ENCODE assay signal across 29 cellular contexts in genomic region chr2:230071421-230071820, GRCh38.
"Had no signal": no experiment of that assay in that cellular context is flagged by ENCODE, and none has a peak within 500 bp of the region (broad histone marks: within the 10 kb centered on the region; RNA-seq: fewer than 3 reads in every experiment).

No MANE protein-coding gene starts in this region.

- H3K36me3 ChIP-seq: colonic mucosa, esophagus muscularis mucosa, esophagus squamous epithelium, gastrocnemius medialis, gastroesophageal sphincter, heart left ventricle, heart right ventricle had no signal

- H3K27me3 ChIP-seq: colonic mucosa, dorsolateral prefrontal cortex, esophagus muscularis mucosa, esophagus squamous epithelium, gastroesophageal sphincter had no signal

- DNase-seq: colonic mucosa; cortex of kidney; dermis blood vessel endothelial cell; dorsolateral prefrontal cortex; effector CD4-positive, alpha-beta T cell; effector CD8-positive, alpha-beta T cell; effector memory CD4-positive, alpha-beta T cell; effector memory CD8-positive, alpha-beta T cell; endodermal cell; erythroblast; esophagus squamous epithelium; foreskin fibroblast; foreskin keratinocyte; foreskin melanocyte; gastrocnemius medialis; glutamatergic neuron; head of caudate nucleus; heart left ventricle; heart right ventricle had no signal

- H3K27ac Mint-ChIP-seq: dendritic cell treated with granulocyte-macrophage colony-stimulating factor and Interleukin-4, amounts not matched to agents 40 ng/mL and 50 ng/mL, for 4 days; effector memory CD8-positive, alpha-beta T cell; endodermal cell had no signal

- H3K27ac ChIP-seq: colonic mucosa, coronary artery, dorsolateral prefrontal cortex, epithelial cell of prostate, esophagus muscularis mucosa, esophagus squamous epithelium, foreskin keratinocyte, gastrocnemius medialis, gastroesophageal sphincter, heart left ventricle, heart right ventricle had no signal

- H3K4me1 ChIP-seq: colonic mucosa, foreskin keratinocyte had no signal

- H3K9me3 ChIP-seq: colonic mucosa, esophagus muscularis mucosa, esophagus squamous epithelium, gastrocnemius medialis, gastroesophageal sphincter, heart left ventricle, heart right ventricle had no signal

- H3K4me3 Mint-ChIP-seq: dendritic cell treated with granulocyte-macrophage colony-stimulating factor and Interleukin-4, amounts not matched to agents 40 ng/mL and 50 ng/mL, for 4 days; effector memory CD8-positive, alpha-beta T cell; endodermal cell had no signal

- H3K9me3 Mint-ChIP-seq: effector memory CD8-positive, alpha-beta T cell had no signal

- H3K4me3 ChIP-seq: colonic mucosa, coronary artery, dorsolateral prefrontal cortex, esophagus muscularis mucosa, esophagus squamous epithelium, gastrocnemius medialis, gastroesophageal sphincter, heart left ventricle, heart right ventricle had no signal

- FAIRE-seq: colon, endometrium, endothelial cell of umbilical vein, frontal cortex had no signal

- ATAC-seq: effector memory CD8-positive, alpha-beta T cell; esophagus mucosa; foreskin keratinocyte; gastrocnemius medialis; gastroesophageal sphincter; heart left ventricle; heart right ventricle had no signal
